In the genomic region with DNA sequence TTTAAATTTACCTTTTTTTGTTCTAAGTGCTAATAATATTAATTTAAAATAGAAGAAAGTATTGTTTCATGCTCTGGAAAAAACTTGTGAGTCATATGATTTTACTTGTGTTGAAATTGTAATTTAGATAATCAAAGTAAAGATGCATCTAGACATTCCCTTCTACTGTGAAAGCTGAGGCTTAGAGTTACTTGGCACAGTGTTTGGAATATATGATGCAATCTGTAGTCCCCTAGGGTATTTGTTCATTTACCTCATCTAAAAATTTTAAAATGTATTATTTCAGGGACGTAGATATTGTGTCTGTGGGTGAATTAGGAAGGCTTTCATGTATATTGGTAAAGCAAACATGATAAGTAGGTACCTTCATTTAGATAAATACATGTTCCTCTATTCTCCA, we compare ENCODE assay signal across 30 cellular contexts.
"Had no signal": no experiment of that assay in that cellular context is flagged by ENCODE, and none has a peak within 500 bp of the region (broad histone marks: within the 10 kb centered on the region; RNA-seq: fewer than 3 reads in every experiment).

No MANE protein-coding gene starts in this region.

- H3K36me3 ChIP-seq: ascending aorta, WERI-Rb-1 had no signal

- H3K4me3 ChIP-seq: ascending aorta had no signal

- ATAC-seq: activated CD8-positive, alpha-beta memory T cell treated with anti-CD3 and anti-CD28 coated beads, Interleukin-2, amount 10 ng/mL, durations not matched to agents 7 days and 5 days had no signal

- H3K9me3 ChIP-seq: ascending aorta had no signal

- DNase-seq: activated CD4-positive, alpha-beta memory T cell treated with anti-CD3 and anti-CD28 coated beads, Interleukin-2, amount 10 ng/mL, durations not matched to agents 7 days and 5 days; activated CD4-positive, alpha-beta T cell treated with anti-CD3 and anti-CD28 coated beads for 1 hour; activated CD4-positive, alpha-beta T cell treated with anti-CD3 and anti-CD28 coated beads for 48 hours; activated CD4-positive, CD25-positive, alpha-beta regulatory T cell; activated CD8-positive, alpha-beta memory T cell treated with anti-CD3 and anti-CD28 coated beads for 24 hours; activated CD8-positive, alpha-beta memory T cell treated with anti-CD3 and anti-CD28 coated beads, Interleukin-2, amount 10 ng/mL, durations not matched to agents 7 days and 5 days; activated CD8-positive, alpha-beta memory T cell treated with anti-CD3 and anti-CD28 coated beads, Interleukin-2, amount 50 U/mL, for 48 hours; activated effector memory CD4-positive, alpha-beta T cell treated with Interleukin-2 at 50 U/mL for 16 hours; activated naive CD4-positive, alpha-beta T cell; activated naive CD4-positive, alpha-beta T cell treated with anti-CD3 and anti-CD28 coated beads, Interleukin-2, amount 50 U/mL, for 16 hours; activated naive CD8-positive, alpha-beta T cell treated with anti-CD3 and anti-CD28 coated beads for 36 hours; activated T-cell treated with anti-CD3 and anti-CD28 coated beads, Interleukin-2, amount 50 U/mL, for 48 hours; amygdala; Kasumi-1; KG1; MM.1S; MV-4-11; NCI-H1092; NCI-H1436 treated with DMSO at 0.1 percent for 48 hours; NCI-H1694 treated with DMSO at 0.1 percent for 48 hours; NCI-H2029; NCI-H345; NCI-H510A treated with DMSO at 0.1 percent for 48 hours; NCI-H526 treated with DMSO at 0.1 percent for 48 hours; NCI-H82; OCI-M1; Right ventricle myocardium superior; T1000; WERI-Rb-1 had no signal

- H3K27ac ChIP-seq: ascending aorta, WERI-Rb-1 had no signal
